18 cellular contexts compared by ENCODE assay signal in the genomic region with DNA sequence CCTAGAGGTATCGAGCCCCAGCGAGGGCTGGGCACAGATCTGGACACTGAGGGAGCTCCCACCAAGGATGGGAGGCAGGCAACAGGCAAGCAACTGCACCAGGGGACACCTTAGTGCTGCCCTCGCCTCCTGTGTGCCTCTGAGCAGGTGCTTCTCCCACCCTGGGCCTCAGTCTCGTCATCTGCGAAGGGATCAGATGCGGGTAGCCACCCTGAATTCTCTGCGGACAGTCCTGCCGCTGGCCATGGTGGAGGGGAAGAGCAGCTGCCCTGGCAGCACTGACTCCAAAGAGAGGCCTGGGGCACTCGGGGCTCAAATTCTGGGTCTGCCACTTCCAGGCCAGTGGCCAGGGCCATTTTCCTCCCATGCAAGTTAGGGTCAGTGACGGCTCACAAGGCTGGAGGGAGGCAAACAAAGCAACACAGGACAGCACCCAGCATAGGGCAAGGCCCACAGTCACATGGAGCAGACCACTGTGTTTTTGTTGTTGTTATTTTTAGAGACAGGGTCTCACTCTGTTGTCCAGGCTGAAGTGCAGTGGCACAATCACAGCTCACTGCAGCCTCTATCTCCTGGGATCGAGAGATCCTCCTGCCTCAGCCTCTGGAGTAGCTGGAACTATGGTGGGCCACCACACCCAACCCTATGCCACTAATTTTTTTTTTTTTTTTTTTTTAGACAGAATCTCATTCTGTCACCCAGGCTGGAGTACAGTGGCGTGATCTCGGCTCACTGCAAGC. TPM values are rescaled to one million over a fixed set of nuclear protein-coding genes. Genes with fewer than 3 reads are reported as not detected.
DNase-seq lines count a peak whose midpoint lies in the region; ATAC-seq, FAIRE-seq and TF ChIP-seq lines count a peak whose summit lies in the region.
"Had no signal": no experiment of that assay in that cellular context is flagged by ENCODE, and none has a peak within 500 bp of the region (broad histone marks: within the 10 kb centered on the region; RNA-seq: fewer than 3 reads in every experiment).

No MANE protein-coding gene starts in this region.

- TF ChIP-seq EP300 in HepG2 (IDR thresholded peaks at IDR 0.05; ENCODE audit: low read depth in 2 of 2, low read length in 2 of 2) (no peak), HepG2 (CRISPR knock-in tag; IDR thresholded peaks at IDR 0.05; ENCODE audit: borderline replicate concordance) (no peak)

- no peak for TF ChIP-seq RAD21 in HepG2 (CRISPR knock-in tag; IDR thresholded peaks at IDR 0.05)

- no peaks in the 10 kb centered on the region for H3K36me3 Mint-ChIP-seq in T-helper 17 cell (ENCODE audit: low read depth)
- no peaks in the 10 kb centered on the region for H3K36me3 Mint-ChIP-seq in activated T-cell treated with anti-CD3 and anti-CD28 coated beads, Interleukin-2, amount 50 U/mL, for 4 hours (ENCODE audit: insufficient read depth)
- H3K36me3 Mint-ChIP-seq: CD4-positive, CD25-positive, alpha-beta regulatory T cell had no signal

- H3K4me3 ChIP-seq in BLaER1 treated with 17β-estradiol and CSF1 and Interleukin-3, amounts not matched to agents 10 nM and 100 nM = no peak overlapping the region
- H3K4me3 ChIP-seq in HepG2 (replicated peaks in 1 of 3; ENCODE audit: insufficient read depth in 1 of 3, low read depth in 2 of 3, low read length in 3 of 3) = no peak overlapping the region
- H3K4me3 ChIP-seq: A549 had no signal

- no peak for TF ChIP-seq CTCF in HepG2 (CRISPR knock-in tag; IDR thresholded peaks at IDR 0.05)

- H3K79me2 ChIP-seq in HepG2 (ENCODE audit: insufficient read depth, low read length) = no peaks in the 10 kb centered on the region

- H3K4me1 Mint-ChIP-seq in T-helper 17 cell = peaks cover 4% of the 10 kb centered on the region
- peaks cover 4% of the 10 kb centered on the region for H3K4me1 Mint-ChIP-seq in activated T-cell treated with anti-CD3 and anti-CD28 coated beads, Interleukin-2, amount 50 U/mL, for 4 hours (ENCODE audit: low read depth)

- H3K27ac ChIP-seq in BLaER1 treated with 17β-estradiol and CSF1 and Interleukin-3, amounts not matched to agents 10 nM and 100 nM = peak overlapping the region in 6 of 11 experiments; percentile 4 to 99 (median 96); a peak in 8 of 22 replicates
- H3K27ac ChIP-seq in HepG2 (ENCODE audit: extremely low read length, insufficient read depth, low read length) = no peak overlapping the region
- H3K27ac ChIP-seq: A549 had no signal

- H3K27me3 ChIP-seq in BLaER1 treated with 17β-estradiol and CSF1 and Interleukin-3, amounts not matched to agents 10 nM and 100 nM = peaks cover 0 to 18% (median 6%) of the 10 kb centered on the region in 11 experiments; a peak in 16 of 22 replicates
- H3K27me3 ChIP-seq in HepG2 (ENCODE audit: control insufficient read depth in 1 of 2, insufficient read depth in 2 of 2, low read length in 2 of 2) = peaks cover 1 to 3% of the 10 kb centered on the region in 2 experiments; a peak in 2 of 5 replicates

- peaks cover 0 to 18% (median 0%) of the 10 kb centered on the region in 11 experiments; a peak in 6 of 22 replicates for H4K20me1 ChIP-seq in BLaER1 treated with 17β-estradiol and CSF1 and Interleukin-3, amounts not matched to agents 10 nM and 100 nM
- H4K20me1 ChIP-seq in HepG2 (ENCODE audit: insufficient read depth, low read length) = no peaks in the 10 kb centered on the region

- no peaks in the 10 kb centered on the region for H3K9me3 Mint-ChIP-seq in activated T-cell treated with anti-CD3 and anti-CD28 coated beads, Interleukin-2, amount 50 U/mL, for 4 hours

- no peaks in the 10 kb centered on the region for H3K9me3 ChIP-seq in BLaER1 treated with 17β-estradiol and CSF1 and Interleukin-3, amounts not matched to agents 10 nM and 100 nM (replicated peaks in 1 of 11)
- H3K9me3 ChIP-seq in T-helper 17 cell (ENCODE audit: control insufficient read depth, low read length, poor library complexity, severe bottlenecking) = no peaks in the 10 kb centered on the region
- H3K9me3 ChIP-seq in HepG2 (ENCODE audit: low read length) = no peaks in the 10 kb centered on the region
- H3K9me3 ChIP-seq: A549 had no signal

- H3K36me3 ChIP-seq in BLaER1 treated with 17β-estradiol and CSF1 and Interleukin-3, amounts not matched to agents 10 nM and 100 nM = no peaks in the 10 kb centered on the region
- no peaks in the 10 kb centered on the region for H3K36me3 ChIP-seq in HepG2 (replicated peaks in 1 of 2; ENCODE audit: control insufficient read depth in 1 of 2, insufficient read depth in 2 of 2, low read length in 2 of 2)

- peaks cover 3% of the 10 kb centered on the region for H3K27me3 Mint-ChIP-seq in T-helper 17 cell
- peaks cover under 1% of the 10 kb centered on the region for H3K27me3 Mint-ChIP-seq in activated T-cell treated with anti-CD3 and anti-CD28 coated beads, Interleukin-2, amount 50 U/mL, for 4 hours (ENCODE audit: low read depth)

- no peak for FAIRE-seq in HepG2 (lab: Jason Lieb, UNC)
- FAIRE-seq: A549, G401.6 had no signal

- CTCF ChIA-PET in HepG2 (lab: Yijun Ruan, JAX; ENCODE audit: low intra/inter-chr PET ratio, low total read pairs) = no interaction called here

- intact Hi-C loops in HepG2 (cut with micrococcal nuclease; ENCODE audit: unreplicated experiment) = no loop called here
- intact Hi-C loops in posterior vena cava (cut with DNase I) = no loop called here

- no peak overlapping the region for H3K4me3 Mint-ChIP-seq in T-helper 17 cell
- H3K4me3 Mint-ChIP-seq in activated T-cell treated with anti-CD3 and anti-CD28 coated beads, Interleukin-2, amount 50 U/mL, for 4 hours = no peak overlapping the region
- H3K4me3 Mint-ChIP-seq: CD4-positive, CD25-positive, alpha-beta regulatory T cell had no signal

- H3K4me1 ChIP-seq in BLaER1 treated with 17β-estradiol and CSF1 and Interleukin-3, amounts not matched to agents 10 nM and 100 nM = peaks cover 20 to 100% (median 63%) of the 10 kb centered on the region in 10 experiments
- peaks cover 9% of the 10 kb centered on the region; the same call in 1 of the 2 replicates for H3K4me1 ChIP-seq in HepG2 (ENCODE audit: insufficient read depth, low read length)
- H3K4me1 ChIP-seq: A549 had no signal

- WGBS in HepG2 (ENCODE audit: low lambda C conversion rate) = 27% methylated on average over 3 of the region's 13 CpGs

- in situ Hi-C loops in HepG2 (cut with HindIII; ENCODE audit: extremely low pct_ligation_motif_present, low pct_unique_long_range_greater_than_20kb) = no loop called here

- ATAC-seq in T-helper 17 cell (no peak), HepG2 (no peak; the same call in 2 of the 3 replicates)
- no peak for ATAC-seq in activated T-cell treated with anti-CD3 and anti-CD28 coated beads, Interleukin-2, amount 50 U/mL, for 4 hours
- ATAC-seq: A549, Panc1 had no signal

- POLR2A ChIA-PET in HepG2 (lab: Yijun Ruan, JAX) = no interaction called here

- DNase-seq in T-helper 17 cell (no peak), HepG2 (ENCODE audit: low spot score) (no peak), posterior vena cava (ENCODE audit: low spot score) (peak; percentile 69), NCI-H146 (lab: John Stamatoyannopoulos, UW) (no peak), NOMO-1 (lab: John Stamatoyannopoulos, UW; ENCODE audit: unreplicated experiment in 2 of 2) (no peak), GM19240 (ENCODE audit: insufficient read length, low spot score) (no peak)
- DNase-seq in activated T-cell treated with anti-CD3 and anti-CD28 coated beads, Interleukin-2, amount 50 U/mL, for 4 hours = no peak
- DNase-seq: CD4-positive, CD25-positive, alpha-beta regulatory T cell; DMS79; Kasumi-1; NCI-H1930; NCI-H2171 treated with DMSO at 0.1 percent for 48 hours; NCI-H774; Right ventricle myocardium superior had no signal

- H2AFZ ChIP-seq in HepG2 (ENCODE audit: low read length) = no peak overlapping the region

- no TSS peak for BruUV-seq in HepG2 (replicated peaks; lab: Mats Ljungman, UMichigan)

- H3K27ac Mint-ChIP-seq in T-helper 17 cell = peak overlapping the region; percentile 24

- peak overlapping the region in 4 of 11 experiments; percentile 84 to 91 (median 86); a peak in 4 of 22 replicates for H3K9ac ChIP-seq in BLaER1 treated with 17β-estradiol and CSF1 and Interleukin-3, amounts not matched to agents 10 nM and 100 nM
- no peak overlapping the region for H3K9ac ChIP-seq in HepG2 (ENCODE audit: insufficient read depth, low read depth, low read length)

- H3K4me2 ChIP-seq in BLaER1 treated with 17β-estradiol and CSF1 and Interleukin-3, amounts not matched to agents 10 nM and 100 nM = peak overlapping the region in 4 of 11 experiments; percentile 92 to 99 (median 98); a peak in 8 of 22 replicates
- H3K4me2 ChIP-seq in HepG2 (ENCODE audit: low read depth, low read length) = no peak overlapping the region
- H3K4me2 ChIP-seq: A549 had no signal

- no peak for TF ChIP-seq POLR2A in HepG2 (IDR thresholded peaks at IDR 0.05; ENCODE audit: insufficient read depth in 1 of 2, low read depth in 2 of 2, low read length in 2 of 2)

TF ChIP-seq in HepG2, 621 proteins besides CTCF, POLR2A, EP300 and RAD21 (continues in another document):
- no peak for TF ChIP-seq JDP2 (CRISPR knock-in tag; IDR thresholded peaks at IDR 0.05; ENCODE audit: borderline replicate concordance)

RNA-seq across cellular contexts. Expression of a gene that starts 7.1 kb away (rescaled TPM):
- total RNA-seq in T-helper 17 cell = under 1 TPM; 0.32 to 0.34 TPM
- 0.18 and 0.49 TPM in 2 replicates for total RNA-seq in HepG2 (2016; rRNA removed; fragmentation: Illumina TruSeq; extraction: Trizol)
- total RNA-seq in HepG2 (2016; cell fraction: cytosol; rRNA removed; fragmentation: Illumina TruSeq; extraction: Trizol; ENCODE audit: low read depth) = 0.10 and 0.26 TPM in 2 replicates
- 0.25 and 0.61 TPM in 2 replicates for total RNA-seq in HepG2 (2016; cell fraction: insoluble cytoplasmic fraction; rRNA removed; fragmentation: Illumina TruSeq; extraction: Trizol)
- total RNA-seq in HepG2 (2016; cell fraction: membrane; rRNA removed; fragmentation: Illumina TruSeq; extraction: Trizol) = 0.24 and 0.40 TPM in 2 replicates
- total RNA-seq in HepG2 (2016; cell fraction: nucleus; rRNA removed; fragmentation: Illumina TruSeq; extraction: Trizol) = 0.47 and 0.78 TPM in 2 replicates
- polyA plus RNA-seq in HepG2 (2011; rRNA removed) = 0.84 and 0.85 TPM in 2 replicates
- polyA plus RNA-seq in HepG2 (2011; cell fraction: cytosol; rRNA removed) = 0.64 and 0.74 TPM in 2 replicates
- 1.3 and 1.4 TPM in 2 replicates for polyA plus RNA-seq in HepG2 (2011; cell fraction: nucleus; rRNA removed)
- 0.98 and 2.3 TPM in 2 replicates for polyA plus RNA-seq in HepG2 (2012)
- 0.11 and 0.24 TPM in 2 replicates for polyA plus RNA-seq in HepG2 (2016; cell fraction: cytosol; fragmentation: Illumina TruSeq; extraction: Trizol; ENCODE audit: low read depth)
- polyA plus RNA-seq in HepG2 (2016; cell fraction: insoluble cytoplasmic fraction; fragmentation: Illumina TruSeq; extraction: Trizol; ENCODE audit: low read depth) = 0.69 and 0.96 TPM in 2 replicates
- 0.35 and 0.79 TPM in 2 replicates for polyA plus RNA-seq in HepG2 (2016; cell fraction: membrane; fragmentation: Illumina TruSeq; extraction: Trizol; ENCODE audit: low read depth)
- polyA plus RNA-seq in HepG2 (2016; cell fraction: nucleus; fragmentation: Illumina TruSeq; extraction: Trizol; ENCODE audit: insufficient read depth, low read depth) = 1.5 and 1.7 TPM in 2 replicates
- polyA minus RNA-seq in HepG2 (2011; rRNA and poly(A)+ RNA removed; ENCODE audit: low replicate concordance) = 1.8 and 6.1 TPM in 2 replicates
- polyA minus RNA-seq in HepG2 (2011; cell fraction: cytosol; rRNA and poly(A)+ RNA removed) = 0.89 and 2.0 TPM in 2 replicates
- 0.37 and 0.77 TPM in 2 replicates for polyA minus RNA-seq in HepG2 (2011; cell fraction: nucleus; rRNA and poly(A)+ RNA removed)
- 10 to 100 TPM; 47.1 to 59.8 TPM for total RNA-seq in posterior vena cava
- total RNA-seq in activated T-cell treated with anti-CD3 and anti-CD28 coated beads, Interleukin-2, amount 50 U/mL, for 4 hours = 1 to 10 TPM in 1 of 3 donors, under 1 TPM in 2; 0.55 to 1.0 (median 0.68) TPM
- polyA plus RNA-seq: CD4-positive, CD25-positive, alpha-beta regulatory T cell had no signal

Comparison
In these comparisons a context has a peak if more than half of its experiments do, and no peak if none do; other contexts are left out.
1. RNA of a gene that starts 7.1 kb away (total RNA-seq): 47.1 to 59.8 TPM in posterior vena cava; 0.55 to 1.0 TPM in activated T-cell treated with anti-CD3 and anti-CD28 coated beads, Interleukin-2, amount 50 U/mL, for 4 hours, 0.10 to 0.78 TPM in HepG2 and 0.32 to 0.34 TPM in T-helper 17 cell; every median in the first group is over 10 times any median in the second.